ENCODE assay signal across 20 cellular contexts in genomic region chr1:11781298-11781697, GRCh38. TPM values are rescaled to one million over a fixed set of nuclear protein-coding genes. Genes with fewer than 3 reads are reported as not detected.
A peak's percentile ranks its signal among the peaks of the same experiment; 100 is the strongest.
DNase-seq lines count a peak whose midpoint lies in the region; ATAC-seq and TF ChIP-seq lines count a peak whose summit lies in the region.
"Had no signal": no experiment of that assay in that cellular context is flagged by ENCODE, and none has a peak within 500 bp of the region (broad histone marks: within the 10 kb centered on the region; RNA-seq: fewer than 3 reads in every experiment).

No MANE protein-coding gene starts in this region.

- DNase-seq in Daoy (ENCODE audit: low read depth) (peak; percentile 46), LHCN-M2 (ENCODE audit: low read depth) (peak; percentile 87), astrocyte of the hippocampus (ENCODE audit: low read depth, low spot score) (peak; percentile 47), osteoblast (ENCODE audit: insufficient read length, low spot score, missing footprints) (peak; percentile 89), amniotic stem cell (lab: John Stamatoyannopoulos, UW) (no peak), superior temporal gyrus (ENCODE audit: extremely low spot score) (no peak)
- DNase-seq: CD8-positive, alpha-beta T cell; DMS53; GOT3; Kasumi-1; NCI-H1105; NCI-H1694; NCI-H510A; NCI-H774 had no signal

- H3K9me3 ChIP-seq in osteoblast (ENCODE audit: low read depth, low read length) = no peaks in the 10 kb centered on the region
- H3K9me3 ChIP-seq: BLaER1 treated with 17β-estradiol and CSF1 and Interleukin-3, amounts not matched to agents 10 nM and 100 nM had no signal

- H3K4me2 ChIP-seq in osteoblast (ENCODE audit: insufficient read depth, low read length) = no peak overlapping the region
- H3K4me2 ChIP-seq: BLaER1 treated with 17β-estradiol and CSF1 and Interleukin-3, amounts not matched to agents 10 nM and 100 nM had no signal

- H3K79me2 ChIP-seq in osteoblast (ENCODE audit: insufficient read depth, low read length) = no peaks in the 10 kb centered on the region

- H3K27ac ChIP-seq in osteoblast (ENCODE audit: low read depth, low read length) = no peak overlapping the region
- H3K27ac ChIP-seq: BLaER1 treated with 17β-estradiol and CSF1 and Interleukin-3, amounts not matched to agents 10 nM and 100 nM had no signal

- no peak overlapping the region for H2AFZ ChIP-seq in osteoblast (ENCODE audit: low read length)

- no peaks in the 10 kb centered on the region for H3K36me3 ChIP-seq in osteoblast (ENCODE audit: insufficient read depth, low read length)
- H3K36me3 ChIP-seq: BLaER1 treated with 17β-estradiol and CSF1 and Interleukin-3, amounts not matched to agents 10 nM and 100 nM had no signal

- no peak overlapping the region for H3K4me3 ChIP-seq in osteoblast (ENCODE audit: insufficient read depth, low read length)
- H3K4me3 ChIP-seq: BLaER1 treated with 17β-estradiol and CSF1 and Interleukin-3, amounts not matched to agents 10 nM and 100 nM had no signal

- H3K27me3 ChIP-seq in osteoblast (ENCODE audit: insufficient read depth, low read length) = no peaks in the 10 kb centered on the region
- H3K27me3 ChIP-seq: BLaER1 treated with 17β-estradiol and CSF1 and Interleukin-3, amounts not matched to agents 10 nM and 100 nM had no signal

- no peak for TF ChIP-seq CTCF in osteoblast (IDR thresholded peaks at IDR 0.05; ENCODE audit: extremely low read depth, low read depth, low read length)

- no peaks in the 10 kb centered on the region for H3K4me1 ChIP-seq in osteoblast (ENCODE audit: insufficient read depth, low read length)

- H4K20me1 ChIP-seq in osteoblast (ENCODE audit: insufficient read depth, low read length) = no peaks in the 10 kb centered on the region
- H4K20me1 ChIP-seq: BLaER1 treated with 17β-estradiol and CSF1 and Interleukin-3, amounts not matched to agents 10 nM and 100 nM had no signal

- ATAC-seq in GM18861 (IDR thresholded peaks at IDR 0.05; ENCODE audit: unreplicated experiment) = no peak
- ATAC-seq in GM21825 (IDR thresholded peaks at IDR 0.05; ENCODE audit: unreplicated experiment) = no peak
- ATAC-seq: CD8-positive, alpha-beta T cell had no signal

RNA-seq across cellular contexts. Expression of gene C1orf167, which starts 19.3 kb away (rescaled TPM):
- total RNA-seq in Daoy (2014; rRNA removed; shearing (Covaris generic)) = not detected in 2 replicates
- total RNA-seq in LHCN-M2 (2014; rRNA removed) = not detected in 2 replicates
- 0.51 TPM for polyA plus RNA-seq in LHCN-M2 (2012)
- total RNA-seq in osteoblast = under 0.01 TPM in 1 of 2 replicates, not detected in the other
- total RNA-seq: A673; CD8-positive, alpha-beta T cell; G401; SK-MEL-5 had no signal

RNA-seq across cellular contexts. Expression of gene MTHFR, which starts 24.5 kb away (rescaled TPM):
- 4.7 and 8.6 TPM in 2 replicates for total RNA-seq in Daoy (2014; rRNA removed; shearing (Covaris generic))
- total RNA-seq in LHCN-M2 (2014; rRNA removed) (7.8 and 11.7 TPM in 2 replicates), osteoblast (32.6 and 34.5 TPM in 2 replicates)
- polyA plus RNA-seq in LHCN-M2 (2012) = 7.7 TPM

RNA-seq across cellular contexts. Expression of gene CLCN6, which starts 24.7 kb away (rescaled TPM):
- total RNA-seq in Daoy (2014; rRNA removed; shearing (Covaris generic)) = 12.4 TPM in 2 replicates
- total RNA-seq in LHCN-M2 (2014; rRNA removed) (5.5 and 10.7 TPM in 2 replicates), osteoblast (21.0 and 22.4 TPM in 2 replicates)
- 8.0 TPM for polyA plus RNA-seq in LHCN-M2 (2012)

RNA-seq across cellular contexts. Expression of gene AGTRAP, which starts 45.4 kb away (rescaled TPM):
- total RNA-seq in Daoy (2014; rRNA removed; shearing (Covaris generic)) = 42.4 and 42.9 TPM in 2 replicates
- total RNA-seq in LHCN-M2 (2014; rRNA removed) (35.8 and 39.4 TPM in 2 replicates), osteoblast (47.7 and 56.5 TPM in 2 replicates)
- 31.9 TPM for polyA plus RNA-seq in LHCN-M2 (2012)

Comparison
In these comparisons a context has a peak if more than half of its experiments do, and no peak if none do; other contexts are left out.
1. DNase-seq: peak in Daoy (single experiment), LHCN-M2 (single experiment), astrocyte of the hippocampus (single experiment) and osteoblast (single experiment); none in amniotic stem cell (single experiment) and superior temporal gyrus (single experiment).